In genomic region chr1:6024376-6024775, GRCh38 we compare ENCODE assay signal across 1 cellular context.
TF ChIP-seq lines count a peak whose summit lies in the region.

No MANE protein-coding gene starts in this region.

TF ChIP-seq in GM12878, 131 proteins besides CTCF, POLR2A, EP300 and RAD21:
- no peak for TF ChIP-seq ZNF24 (IDR thresholded peaks at IDR 0.05)
- no peak for TF ChIP-seq TBL1XR1 (IDR thresholded peaks at IDR 0.05; ENCODE audit: low read depth, low read length)
- peak; percentile 51; a peak in 2 of 4 replicates for TF ChIP-seq BHLHE40 (IDR thresholded peaks at IDR 0.05; ENCODE audit: borderline replicate concordance in 1 of 2, low read depth in 2 of 2, low read length in 1 of 2)
- TF ChIP-seq CBFB (IDR thresholded peaks at IDR 0.05; ENCODE audit: low read depth): 0 out of 2 replicates have a peak, but pooled peaks have one; percentile 27
- peak; percentile 45; the same call in 1 of the 2 replicates for TF ChIP-seq TCF3 (IDR thresholded peaks at IDR 0.05; ENCODE audit: borderline replicate concordance, insufficient read depth, low read depth, low read length)
- TF ChIP-seq CEBPB (IDR thresholded peaks at IDR 0.05; ENCODE audit: borderline replicate concordance in 1 of 2, low read depth in 2 of 2, low read length in 2 of 2): no peak
- TF ChIP-seq RUNX3 (IDR thresholded peaks at IDR 0.05; ENCODE audit: low read length): peak; percentile 39
- TF ChIP-seq TCF12 (IDR thresholded peaks at IDR 0.05; ENCODE audit: low read depth, low read length): peak; percentile 32; the same call in 1 of the 2 replicates
TF ChIP-seq in GM12878: peak in this region for 5.
